In genomic region chr9:128049788-128050187, GRCh38 we compare ENCODE assay signal across 15 cellular contexts. TPM values are rescaled to one million over a fixed set of nuclear protein-coding genes. Genes with fewer than 3 reads are reported as not detected.
DNase-seq lines count a peak whose midpoint lies in the region; ATAC-seq and TF ChIP-seq lines count a peak whose summit lies in the region.
"Had no signal": no experiment of that assay in that cellular context is flagged by ENCODE, and none has a peak within 500 bp of the region (broad histone marks: within the 10 kb centered on the region; RNA-seq: fewer than 3 reads in every experiment).

No MANE protein-coding gene starts in this region.

- no peak overlapping the region for H3K4me3 Mint-ChIP-seq in nephron
- H3K4me3 Mint-ChIP-seq: H9 had no signal

- TF ChIP-seq CTCF in nephron (IDR thresholded peaks at IDR 0.05; ENCODE audit: unreplicated experiment in 3 of 3) (no peak), uterus (IDR thresholded peaks at IDR 0.05) (no peak), left ventricle myocardium inferior (IDR thresholded peaks at IDR 0.05; ENCODE audit: borderline replicate concordance) (no peak)

- no peak; the same call in 2 of the 3 replicates for ATAC-seq in SK-N-SH treated with all-trans-retinoic acid at 6 μM for 48 hours
- ATAC-seq in HG03135 (IDR thresholded peaks at IDR 0.05; ENCODE audit: unreplicated experiment) = no peak

- H3K9me3 ChIP-seq in uterus (no peaks in the 10 kb centered on the region), left ventricle myocardium inferior (replicated peaks) (no peaks in the 10 kb centered on the region)
- H3K9me3 ChIP-seq: Peyer's patch had no signal

- H3K4me1 ChIP-seq in uterus (peaks cover 0 to 9% of the 10 kb centered on the region in 2 donors), left ventricle myocardium inferior (no peaks in the 10 kb centered on the region)

- peak; percentile 30 for DNase-seq in EH (ENCODE audit: low read depth)
- DNase-seq in uterus = no peak
- no peak for DNase-seq in left ventricle myocardium inferior
- no peak for DNase-seq in glomerular visceral epithelial cell (ENCODE audit: extremely low spot score)
- DNase-seq: H9, NCI-H1417 treated with DMSO at 0.1 percent for 48 hours, NCI-H2029, NCI-H2171 treated with DMSO at 0.1 percent for 48 hours, NCI-H82, Peyer's patch, SHP77 treated with DMSO at 0.1 percent for 48 hours had no signal

- TF ChIP-seq POLR2A in uterus (IDR thresholded peaks at IDR 0.05) = no peak

- H3K27me3 Mint-ChIP-seq in nephron (ENCODE audit: low read depth) = no peaks in the 10 kb centered on the region

- no peaks in the 10 kb centered on the region for H3K27me3 ChIP-seq in uterus
- H3K27me3 ChIP-seq in left ventricle myocardium inferior (ENCODE audit: low read depth) = no peaks in the 10 kb centered on the region
- H3K27me3 ChIP-seq: Peyer's patch had no signal

- no peaks in the 10 kb centered on the region for H3K36me3 Mint-ChIP-seq in nephron (ENCODE audit: low read depth)

- H3K4me3 ChIP-seq in uterus = no peak overlapping the region
- H3K4me3 ChIP-seq in left ventricle myocardium inferior = no peak overlapping the region
- H3K4me3 ChIP-seq: Peyer's patch had no signal

- H3K9me3 Mint-ChIP-seq in nephron = no peaks in the 10 kb centered on the region
- H3K9me3 Mint-ChIP-seq: H9 had no signal

- H3K27ac Mint-ChIP-seq in nephron = peak overlapping the region; percentile 66 to 78 (median 77)
- H3K27ac Mint-ChIP-seq: H9 had no signal

- H3K27ac ChIP-seq in uterus (peak overlapping the region; percentile 69 to 71), left ventricle myocardium inferior (replicated peaks) (no peak overlapping the region)
- H3K27ac ChIP-seq: HL-60 had no signal

- intact Hi-C loops in uterus (cut with DNase I; ENCODE audit: low total_unique reads) (no loop called here), left ventricle myocardium inferior (cut with micrococcal nuclease) (no loop called here)

- H3K36me3 ChIP-seq in uterus = no peaks in the 10 kb centered on the region
- H3K36me3 ChIP-seq in left ventricle myocardium inferior = no peaks in the 10 kb centered on the region
- H3K36me3 ChIP-seq: Peyer's patch had no signal

- H3K4me1 Mint-ChIP-seq in nephron = peaks cover 35% of the 10 kb centered on the region

TF ChIP-seq in SK-N-SH treated with all-trans-retinoic acid at 6 μM for 48 hours, 23 proteins besides CTCF, POLR2A, EP300 and RAD21:
- TF ChIP-seq TCF4 (CRISPR knock-in tag; IDR thresholded peaks at IDR 0.05; ENCODE audit: borderline replicate concordance) (no peak), ISL1 (CRISPR knock-in tag; IDR thresholded peaks at IDR 0.05) (0 out of 2 replicates have a peak, but pooled peaks have one; percentile 36)

RNA-seq across cellular contexts. Expression of gene NAIF1, which starts 17.3 kb away (rescaled TPM):
- total RNA-seq in uterus (10 to 100 TPM in 2 of 4 donors, 1 to 10 TPM in 2; 3.8 to 27.4 (median 10.6) TPM), left ventricle myocardium inferior (7.9 TPM)

RNA-seq across cellular contexts. Expression of gene SLC25A25, which starts 18.2 kb away (rescaled TPM):
- total RNA-seq in uterus = 10 to 100 TPM; 14.3 to 49.7 (median 49.0) TPM
- total RNA-seq in left ventricle myocardium inferior = 5.4 TPM
